Comparison of ENCODE assay signal across 1 cellular context in genomic region chr9:134314950-134315715, GRCh38.
TF ChIP-seq lines count a peak whose summit lies in the region.

No MANE protein-coding gene starts in this region.

TF ChIP-seq in GM23338, 12 proteins besides CTCF, POLR2A, EP300 and RAD21:
- no peak for TF ChIP-seq ETS1 (IDR thresholded peaks at IDR 0.05)
- no peak for TF ChIP-seq JUNB (IDR thresholded peaks at IDR 0.05; ENCODE audit: unreplicated experiment)
- no peak for TF ChIP-seq ZNF331 (CRISPR knock-in tag; IDR thresholded peaks at IDR 0.05; ENCODE audit: low read depth)
- no peak for TF ChIP-seq CREB1 (CRISPR knock-in tag; IDR thresholded peaks at IDR 0.05; ENCODE audit: low read depth)
- no peak for TF ChIP-seq EZH2 (IDR thresholded peaks at IDR 0.05; ENCODE audit: low read depth, unreplicated experiment)
- TF ChIP-seq POLR2AphosphoS5 (IDR thresholded peaks at IDR 0.05; ENCODE audit: low read depth): no peak
- TF ChIP-seq ZNF114 (CRISPR knock-in tag; IDR thresholded peaks at IDR 0.05): no peak
- no peak for TF ChIP-seq REST (IDR thresholded peaks at IDR 0.05; ENCODE audit: unreplicated experiment)
- no peak for TF ChIP-seq ZNF462 (CRISPR knock-in tag; IDR thresholded peaks at IDR 0.05)
- TF ChIP-seq EZH2phosphoT487 (IDR thresholded peaks at IDR 0.05; ENCODE audit: unreplicated experiment): no peak
- no peak for TF ChIP-seq NANOG (IDR thresholded peaks at IDR 0.05; ENCODE audit: borderline replicate concordance)
- no peak for TF ChIP-seq STAT1 (IDR thresholded peaks at IDR 0.05; ENCODE audit: unreplicated experiment)
